Comparison of ENCODE assay signal across 2 cellular contexts in the genomic region with DNA sequence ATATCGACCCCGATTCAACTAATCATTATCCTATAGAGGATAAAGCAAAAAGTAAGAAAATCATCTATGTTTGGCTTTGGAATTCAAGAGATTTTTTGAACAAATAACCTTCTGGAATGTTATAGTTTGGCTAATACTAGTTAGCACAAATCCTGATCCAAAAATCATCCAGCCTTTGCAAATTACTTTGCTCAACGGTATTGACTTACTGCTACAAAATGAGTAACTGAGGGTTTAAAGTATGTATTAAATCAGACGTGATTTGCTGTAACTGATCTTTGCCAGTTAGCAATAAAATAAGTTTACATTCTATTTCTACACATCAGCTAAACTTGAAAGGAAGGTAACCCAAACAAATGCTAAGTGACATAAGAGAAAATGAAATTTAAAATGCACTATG.
TF ChIP-seq lines count a peak whose summit lies in the region.

No MANE protein-coding gene starts in this region.

TF ChIP-seq in HEK293, 187 proteins besides CTCF, POLR2A, EP300 and RAD21 (continued from another document):
- TF ChIP-seq PRDM6 (tag by site-specific recombination; IDR thresholded peaks at IDR 0.05), result peak; percentile 51

TF ChIP-seq in SK-N-SH, 30 proteins besides CTCF, POLR2A, EP300 and RAD21 (continued from another document):
- no peak for TF ChIP-seq TEAD4 (IDR thresholded peaks at IDR 0.05; ENCODE audit: borderline replicate concordance, insufficient read depth)
- no peak for TF ChIP-seq JUND (IDR thresholded peaks at IDR 0.05)
- TF ChIP-seq FOXJ3 (CRISPR knock-in tag; IDR thresholded peaks at IDR 0.05), result no peak
